In the genomic region with DNA sequence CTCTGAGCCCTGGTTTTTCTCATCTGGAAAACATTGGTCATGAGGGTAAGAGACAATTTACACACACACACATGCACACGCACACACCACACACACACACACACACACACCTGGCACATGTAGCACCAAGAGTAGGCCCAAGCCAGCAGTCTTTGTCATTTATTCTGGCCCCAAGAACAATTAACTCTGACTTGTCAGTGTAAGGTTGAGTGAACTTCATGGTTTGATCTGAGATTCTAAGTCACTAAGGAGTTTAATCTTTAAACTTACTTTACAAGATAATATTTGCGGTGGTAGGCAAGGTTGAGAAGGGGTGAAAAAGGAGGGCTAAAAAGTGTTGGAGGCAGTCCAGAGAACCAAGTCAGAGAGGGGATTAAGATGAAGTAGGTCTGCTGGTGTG, we compare ENCODE assay signal across 25 cellular contexts. TPM values are rescaled to one million over a fixed set of nuclear protein-coding genes. Genes with fewer than 3 reads are reported as not detected.
"Had no signal": no experiment of that assay in that cellular context is flagged by ENCODE, and none has a peak within 500 bp of the region (broad histone marks: within the 10 kb centered on the region; RNA-seq: fewer than 3 reads in every experiment).

No MANE protein-coding gene starts in this region.

- DNase-seq: activated CD4-positive, alpha-beta memory T cell treated with anti-CD3 and anti-CD28 coated beads for 36 hours; activated CD4-positive, alpha-beta T cell treated with anti-CD3 and anti-CD28 coated beads for 4 hours; activated naive CD8-positive, alpha-beta T cell treated with anti-CD3 and anti-CD28 coated beads, Interleukin-2, amount 10 ng/mL, durations not matched to agents 7 days and 5 days; amygdala; body of pancreas; dorsolateral prefrontal cortex; foreskin fibroblast; hippocampal formation; left ventricle myocardium inferior; mammary epithelial cell; mucosa of descending colon; naive B cell; right cardiac atrium; stimulated activated CD4-positive, alpha-beta T cell treated with anti-CD3 and anti-CD28 coated beads, Interleukin-4, amount 100 ng/mL, for 24 hours; tibial artery had no signal

- ATAC-seq: body of pancreas, mucosa of descending colon, right cardiac atrium, WTC11 had no signal

- FAIRE-seq: islet of Langerhans had no signal

- H3K9me3 ChIP-seq: body of pancreas, mucosa of descending colon, tibial artery had no signal

- H3K4me1 ChIP-seq: body of pancreas, left ventricle myocardium inferior, neural progenitor cell, tibial artery had no signal

- H3K27me3 ChIP-seq: body of pancreas, dorsolateral prefrontal cortex, neural progenitor cell, tibial artery had no signal

- H3K4me3 ChIP-seq: body of pancreas, dorsolateral prefrontal cortex, left ventricle myocardium inferior, mucosa of descending colon, neural progenitor cell, smooth muscle cell, tibial artery had no signal

- H3K9ac ChIP-seq: neural progenitor cell had no signal

- H3K36me3 ChIP-seq: left ventricle myocardium inferior, neural progenitor cell, tibial artery had no signal

- H3K27ac ChIP-seq: body of pancreas, dorsolateral prefrontal cortex, left ventricle myocardium inferior, neural progenitor cell, tibial artery had no signal

- H2AFZ ChIP-seq: neural progenitor cell had no signal

- H3K4me2 ChIP-seq: neural progenitor cell, smooth muscle cell had no signal

RNA-seq across cellular contexts. Expression of gene MMP20, which starts 44.0 kb away (rescaled TPM):
- total RNA-seq: activated CD4-positive, alpha-beta memory T cell treated with anti-CD3 and anti-CD28 coated beads for 36 hours; activated naive CD8-positive, alpha-beta T cell treated with anti-CD3 and anti-CD28 coated beads, Interleukin-2, amount 10 ng/mL, durations not matched to agents 7 days and 5 days; body of pancreas; cardiac septum; dorsolateral prefrontal cortex; glomerular endothelial cell; left ventricle myocardium inferior; mammary epithelial cell; mucosa of descending colon; osteoblast; progenitor cell of endocrine pancreas; right cardiac atrium; subcutaneous adipose tissue; urinary bladder; WTC11 had no signal
- polyA plus RNA-seq: mammary epithelial cell, right cardiac atrium, urinary bladder had no signal

RNA-seq across cellular contexts. Expression of gene MMP7, which starts 50.5 kb away (rescaled TPM):
- total RNA-seq: activated CD4-positive, alpha-beta memory T cell treated with anti-CD3 and anti-CD28 coated beads for 36 hours; activated naive CD8-positive, alpha-beta T cell treated with anti-CD3 and anti-CD28 coated beads, Interleukin-2, amount 10 ng/mL, durations not matched to agents 7 days and 5 days; cardiac septum; left ventricle myocardium inferior; mucosa of descending colon; progenitor cell of endocrine pancreas; right cardiac atrium had no signal
- polyA plus RNA-seq: right cardiac atrium had no signal
